In genomic region chr22:21516971-21517370, GRCh38 we compare ENCODE assay signal across 11 cellular contexts. TPM values are rescaled to one million over a fixed set of nuclear protein-coding genes. Genes with fewer than 3 reads are reported as not detected.
DNase-seq lines count a peak whose midpoint lies in the region; ATAC-seq and TF ChIP-seq lines count a peak whose summit lies in the region.
"Not testable (repeated sequence)": the region's sequence is repeated elsewhere in the genome, so short reads cannot be mapped to it uniquely, and the experiment has no call there.
"Had no signal": no experiment of that assay in that cellular context is flagged by ENCODE, and none has a peak within 500 bp of the region (broad histone marks: within the 10 kb centered on the region; RNA-seq: fewer than 3 reads in every experiment).

No MANE protein-coding gene starts in this region.

- TF ChIP-seq CTCF in upper lobe of right lung (IDR thresholded peaks at IDR 0.05) = not testable (repeated sequence)

- intact Hi-C loops in left ventricle myocardium superior (cut with micrococcal nuclease); upper lobe of right lung (cut with DNase I): not testable (repeated sequence)

- not testable (repeated sequence) for H3K36me3 ChIP-seq in upper lobe of right lung

- DNase-seq in activated T-cell treated with anti-CD3 and anti-CD28 coated beads, Interleukin-2, amount 50 U/mL, for 1 hour = peak; percentile 29
- DNase-seq in left ventricle myocardium superior, upper lobe of right lung: not testable (repeated sequence)

- not testable (repeated sequence) for H3K4me3 ChIP-seq in upper lobe of right lung

- H3K27me3 ChIP-seq in upper lobe of right lung = not testable (repeated sequence)

- not testable (repeated sequence) for H3K27ac ChIP-seq in upper lobe of right lung

- H3K9me3 ChIP-seq in upper lobe of right lung = not testable (repeated sequence)

- H3K4me1 ChIP-seq in upper lobe of right lung = not testable (repeated sequence)

- ATAC-seq in GM18520 (IDR thresholded peaks at IDR 0.05; ENCODE audit: unreplicated experiment) (peak; percentile 10), GM19463 (IDR thresholded peaks at IDR 0.05; ENCODE audit: unreplicated experiment) (peak; percentile 39), HG02588 (IDR thresholded peaks at IDR 0.05; ENCODE audit: unreplicated experiment) (peak; percentile 23), HG02981 (IDR thresholded peaks at IDR 0.05; ENCODE audit: unreplicated experiment) (peak; percentile 35), HG03469 (IDR thresholded peaks at IDR 0.05; ENCODE audit: unreplicated experiment) (peak; percentile 25), left ventricle myocardium superior (peak; percentile 6), upper lobe of right lung (peak; percentile 29)

RNA-seq across cellular contexts. Expression of gene RIMBP3C, which starts 34.3 kb away (rescaled TPM):
- total RNA-seq in left ventricle myocardium superior (not detected), upper lobe of right lung (0.41 TPM)
- total RNA-seq: ascending aorta, pulmonary artery endothelial cell, skeletal muscle tissue had no signal

RNA-seq across cellular contexts. Expression of gene TMEM191C, which starts 49.8 kb away (rescaled TPM):
- total RNA-seq in left ventricle myocardium superior (0.74 TPM), upper lobe of right lung (4.0 TPM)
- total RNA-seq: ascending aorta had no signal

RNA-seq across cellular contexts. Expression of gene UBE2L3, which starts 50.5 kb away (rescaled TPM):
- total RNA-seq in left ventricle myocardium superior (51.6 TPM), upper lobe of right lung (45.7 TPM)
